In the genomic region with DNA sequence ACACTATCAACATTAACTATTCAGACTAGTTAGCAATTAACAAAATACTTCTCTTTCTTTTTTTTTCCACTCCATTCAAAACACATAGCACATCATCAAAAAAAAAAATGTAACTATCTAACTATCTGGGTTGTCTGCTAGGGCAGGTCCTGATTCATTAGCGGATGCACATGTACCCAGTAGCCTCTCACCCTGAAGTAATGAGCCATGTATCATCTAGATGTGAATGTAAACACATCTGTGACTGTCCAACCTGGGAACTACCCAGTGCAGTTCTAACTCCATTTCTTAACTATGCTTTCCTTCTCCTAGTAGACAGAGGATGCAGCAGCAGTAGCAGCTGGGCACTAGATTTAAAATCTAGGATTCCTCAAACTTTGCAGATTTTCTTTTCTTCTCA, we compare ENCODE assay signal across 23 cellular contexts.
"Had no signal": no experiment of that assay in that cellular context is flagged by ENCODE, and none has a peak within 500 bp of the region (broad histone marks: within the 10 kb centered on the region; RNA-seq: fewer than 3 reads in every experiment).

No MANE protein-coding gene starts in this region.

- H3K27ac ChIP-seq: gastroesophageal sphincter, skin epidermis, tibial nerve, uterus had no signal

- H3K36me3 Mint-ChIP-seq: activated naive CD8-positive, alpha-beta T cell; natural killer cell had no signal

- H3K36me3 ChIP-seq: gastroesophageal sphincter, tibial nerve, uterus had no signal

- H3K9me3 Mint-ChIP-seq: activated B cell treated with CpG ODN at 0.5 μM for 24 hours; activated CD8-positive, alpha-beta T cell treated with anti-CD3 and anti-CD28 coated beads for 36 hours; dendritic cell treated with granulocyte-macrophage colony-stimulating factor and Interleukin-4, amounts not matched to agents 40 ng/mL and 50 ng/mL, for 4 days had no signal

- H3K27ac Mint-ChIP-seq: activated B cell treated with CpG ODN at 0.5 μM for 24 hours; activated CD8-positive, alpha-beta T cell treated with anti-CD3 and anti-CD28 coated beads for 36 hours; activated naive CD8-positive, alpha-beta T cell; dendritic cell treated with granulocyte-macrophage colony-stimulating factor and Interleukin-4, amounts not matched to agents 40 ng/mL and 50 ng/mL, for 4 days; natural killer cell had no signal

- ATAC-seq: activated CD8-positive, alpha-beta T cell treated with anti-CD3 and anti-CD28 coated beads for 36 hours; gastroesophageal sphincter; left ventricle myocardium superior; right cardiac atrium had no signal

- FAIRE-seq: keratinocyte, TTC549 had no signal

- H3K27me3 ChIP-seq: gastroesophageal sphincter, tibial nerve, uterus had no signal

- DNase-seq: activated B cell treated with CpG ODN at 0.5 μM for 24 hours; activated CD4-positive, alpha-beta T cell treated with anti-CD3 and anti-CD28 coated beads for 48 hours; activated CD8-positive, alpha-beta T cell treated with anti-CD3 and anti-CD28 coated beads for 36 hours; activated effector memory CD4-positive, alpha-beta T cell treated with anti-CD3 and anti-CD28 coated beads, Interleukin-2, amount 50 U/mL, for 16 hours; activated T-cell treated with anti-CD3 and anti-CD28 coated beads, Interleukin-2, amount 50 U/mL, for 48 hours; cerebellar nuclear complex; effector memory CD4-positive, alpha-beta T cell; left ventricle myocardium superior; mesendoderm; natural killer cell; nucleus accumbens; right cardiac atrium; stimulated activated CD4-positive, alpha-beta T cell treated with anti-CD3 and anti-CD28 coated beads, Interleukin-15, amount 100 ng/mL, for 24 hours; stimulated activated CD4-positive, alpha-beta T cell treated with anti-CD3 and anti-CD28 coated beads, Interleukin-4, amount 100 ng/mL, for 1 hour; stimulated activated naive CD4-positive, alpha-beta T cell; uterus had no signal

- H3K4me1 ChIP-seq: gastroesophageal sphincter, tibial nerve, uterus had no signal

- H3K4me3 Mint-ChIP-seq: activated B cell treated with CpG ODN at 0.5 μM for 24 hours; activated CD8-positive, alpha-beta T cell treated with anti-CD3 and anti-CD28 coated beads for 36 hours; activated naive CD8-positive, alpha-beta T cell; dendritic cell treated with granulocyte-macrophage colony-stimulating factor and Interleukin-4, amounts not matched to agents 40 ng/mL and 50 ng/mL, for 4 days; natural killer cell had no signal

- H3K27me3 Mint-ChIP-seq: activated B cell treated with CpG ODN at 0.5 μM for 24 hours; activated CD8-positive, alpha-beta T cell treated with anti-CD3 and anti-CD28 coated beads for 36 hours; dendritic cell treated with granulocyte-macrophage colony-stimulating factor and Interleukin-4, amounts not matched to agents 40 ng/mL and 50 ng/mL, for 4 days had no signal

- H3K4me3 ChIP-seq: gastroesophageal sphincter, skin epidermis, tibial nerve, uterus had no signal

- H3K4me1 Mint-ChIP-seq: activated B cell treated with CpG ODN at 0.5 μM for 24 hours, natural killer cell had no signal
